In the genomic region with DNA sequence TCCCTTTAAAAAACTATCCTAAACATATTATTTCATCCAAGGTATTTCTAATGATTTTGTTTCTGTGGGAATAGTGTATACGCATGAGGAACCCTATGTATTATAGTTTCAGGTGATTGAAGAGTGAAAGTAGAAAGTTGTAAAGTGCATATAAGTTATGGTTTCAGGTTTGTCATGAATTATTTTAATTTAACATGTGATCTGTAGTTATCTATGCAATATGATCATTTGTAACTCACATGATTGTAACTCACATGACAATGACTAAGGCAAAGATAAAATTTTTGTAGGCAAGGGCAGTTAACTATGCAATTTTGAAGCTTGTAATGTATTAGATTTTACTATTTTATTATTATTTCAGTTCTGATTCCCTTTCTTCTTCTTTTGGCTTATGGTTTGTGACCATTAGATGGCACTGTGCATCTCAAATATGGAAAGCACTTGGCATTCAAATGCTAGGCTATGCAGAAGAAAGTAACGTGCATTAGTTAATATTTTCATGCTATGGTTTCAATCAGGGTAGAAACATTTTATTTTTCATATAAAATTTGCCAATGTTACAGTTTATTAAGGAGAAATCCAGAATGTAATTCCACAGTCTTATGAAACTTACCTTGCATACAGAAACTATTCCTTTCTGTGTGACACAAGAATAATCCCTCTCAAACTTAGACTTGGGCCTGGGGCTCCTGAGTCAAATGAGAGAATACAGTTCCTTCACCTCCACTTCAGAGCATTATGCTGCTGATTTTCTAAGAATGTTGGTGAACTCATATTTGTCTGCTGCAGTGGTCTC, we compare ENCODE assay signal across 8 cellular contexts. TPM values are rescaled to one million over a fixed set of nuclear protein-coding genes. Genes with fewer than 3 reads are reported as not detected.
A peak's percentile ranks its signal among the peaks of the same experiment; 100 is the strongest.
DNase-seq lines count a peak whose midpoint lies in the region; ATAC-seq, FAIRE-seq and TF ChIP-seq lines count a peak whose summit lies in the region.

No MANE protein-coding gene starts in this region.

- H3K36me3 Mint-ChIP-seq in CD4-positive, alpha-beta T cell (ENCODE audit: low read depth): peaks cover 8% of the 10 kb centered on the region

- H3K4me3 ChIP-seq in mammary epithelial cell (replicated peaks in 1 of 3; ENCODE audit: insufficient read depth in 1 of 3, low read depth in 2 of 3, low read length in 3 of 3) (no peak overlapping the region), lung (no peak overlapping the region)

- no peak overlapping the region for H3K4me2 ChIP-seq in mammary epithelial cell (ENCODE audit: insufficient read depth, low read depth, low read length)

- H3K9me3 Mint-ChIP-seq in CD4-positive, alpha-beta T cell: no peaks in the 10 kb centered on the region

- no peak for TF ChIP-seq POLR2A in GM12891 (IDR thresholded peaks at IDR 0.05; ENCODE audit: low read depth, low read length)

- H3K9me3 ChIP-seq in CD4-positive, alpha-beta T cell (ENCODE audit: control insufficient read depth, low read length): no peaks in the 10 kb centered on the region
- H3K9me3 ChIP-seq in mammary epithelial cell (replicated peaks; ENCODE audit: insufficient read depth, low read length) (no peaks in the 10 kb centered on the region), lung (ENCODE audit: control insufficient read depth in 2 of 2, insufficient read depth in 1 of 2, low read length in 1 of 2) (no peaks in the 10 kb centered on the region)

- H3K27me3 Mint-ChIP-seq in CD4-positive, alpha-beta T cell: no peaks in the 10 kb centered on the region

- in situ Hi-C loops in mammary epithelial cell (cut with MboI; ENCODE audit: low sequenced_read_pairs in 2 of 2): loop anchor here (10.0 to 25.0 kb wide), 4 partner anchors 158 to 815 kb away; no protein-coding TSS in a partner anchor

- FAIRE-seq in GM12891 (lab: Jason Lieb, UNC): peak; percentile 60

- H4K20me1 ChIP-seq in mammary epithelial cell (ENCODE audit: insufficient read depth, low read length): no peaks in the 10 kb centered on the region

- DNase-seq in CD4-positive, alpha-beta T cell: no peak
- DNase-seq in GM12891 (ENCODE audit: insufficient read length, low spot score): no peak
- DNase-seq in NCI-H2196 (lab: John Stamatoyannopoulos, UW; ENCODE audit: unreplicated experiment): peak; percentile 68
- DNase-seq in mammary epithelial cell: peak; percentile 37
- no peak for DNase-seq in lung (ENCODE audit: low spot score)
- DNase-seq in stimulated activated naive CD4-positive, alpha-beta T cell treated with Interleukin-2 at 50 U/mL for 16 hours (lab: John Stamatoyannopoulos, UW): no peak
- no peak for DNase-seq in activated effector memory CD4-positive, alpha-beta T cell treated with anti-CD3 and anti-CD28 coated beads, Interleukin-2, amount 50 U/mL, for 16 hours

- H3K27me3 ChIP-seq in CD4-positive, alpha-beta T cell (ENCODE audit: control insufficient read depth, insufficient read depth, low read length): no peaks in the 10 kb centered on the region
- no peaks in the 10 kb centered on the region for H3K27me3 ChIP-seq in mammary epithelial cell (ENCODE audit: insufficient read depth, low read length)
- H3K27me3 ChIP-seq in lung (ENCODE audit: control insufficient read depth, insufficient read depth): no peaks in the 10 kb centered on the region

- POLR2A ChIA-PET in CD4-positive, alpha-beta T cell (lab: Charles Lee): interaction anchor here (0.7 to 0.9 kb wide), 2 partner anchors 25 to 34 kb away, joined by 3 read pairs; a partner anchor contains a TSS

- dilution Hi-C loops in mammary epithelial cell (cut with HindIII; ENCODE audit: low sequenced_read_pairs): loop anchor here (10.0 kb wide), 1 partner anchor 158 kb away; no protein-coding TSS in a partner anchor

- no TSS peak for BruUV-seq in mammary epithelial cell (replicated peaks; lab: Mats Ljungman, UMichigan)

- H3K27ac Mint-ChIP-seq in CD4-positive, alpha-beta T cell: no peak overlapping the region

- H3K79me2 ChIP-seq in mammary epithelial cell (ENCODE audit: insufficient read depth, low read length): no peaks in the 10 kb centered on the region

- no peak overlapping the region for H3K4me3 Mint-ChIP-seq in CD4-positive, alpha-beta T cell

- peak; percentile 77 for TF ChIP-seq CTCF in CD4-positive, alpha-beta T cell (IDR thresholded peaks at IDR 0.05)
- TF ChIP-seq CTCF in mammary epithelial cell (conservative IDR thresholded peaks at IDR 0.05 in 1 of 2, IDR thresholded peaks at IDR 0.05 in 1 of 2; ENCODE audit: extremely low read depth in 1 of 2, insufficient read depth in 1 of 2, low read depth in 1 of 2, low read length in 2 of 2): peak; percentile 72 to 74
- TF ChIP-seq CTCF in lung (IDR thresholded peaks at IDR 0.05; ENCODE audit: control extremely low read depth, extremely low read depth): peak; percentile 44

- no peak overlapping the region for H3K27ac ChIP-seq in CD4-positive, alpha-beta T cell (ENCODE audit: low read depth, low read length)
- H3K27ac ChIP-seq in mammary epithelial cell (ENCODE audit: insufficient read depth, low read depth, low read length) (no peak overlapping the region), lung (ENCODE audit: low read depth in 1 of 2, low read length in 1 of 2) (no peak overlapping the region)

- peaks cover 56% of the 10 kb centered on the region for H3K4me1 Mint-ChIP-seq in CD4-positive, alpha-beta T cell (ENCODE audit: low read depth)

- H3K36me3 ChIP-seq in mammary epithelial cell (ENCODE audit: insufficient read depth, low read length) (no peaks in the 10 kb centered on the region), lung (ENCODE audit: control insufficient read depth in 2 of 2, insufficient read depth in 2 of 2, low read length in 2 of 2) (no peaks in the 10 kb centered on the region)

- intact Hi-C loops in CD4-positive, alpha-beta T cell (cut with DNase I, micrococcal nuclease): loop anchor here (1.0 to 5.0 kb wide), 6 partner anchors 84 to 540 kb away; no protein-coding TSS in a partner anchor
- intact Hi-C loops in mammary epithelial cell (cut with micrococcal nuclease): loop anchor here (1.0 to 2.0 kb wide), 3 partner anchors 159 to 540 kb away; no protein-coding TSS in a partner anchor

- CTCF ChIA-PET in CD4-positive, alpha-beta T cell (lab: Charles Lee): interaction anchor here (0.7 to 2.3 kb wide), 14 partner anchors 11 to 541 kb away, joined by 3 to 9 read pairs (median 3); a partner anchor contains a TSS
- CTCF ChIA-PET in mammary epithelial cell (lab: Charles Lee; ENCODE audit: low non-redundant PET): interaction anchor here (0.7 to 0.9 kb wide), 2 partner anchors 58 to 420 kb away, joined by 3 read pairs; no protein-coding TSS in a partner anchor

- H3K9ac ChIP-seq in mammary epithelial cell (ENCODE audit: insufficient read depth, low read length): no peak overlapping the region

- whole genome bisulfite sequencing in mammary epithelial cell (ENCODE audit: low coverage, missing lambda C conversion rate): 30% methylated on average over 2 of the region's 2 CpGs
- WGBS in lung, 2 donors: 38 to 44% methylated on average over 2 of the region's 2 CpGs

- H3K4me1 ChIP-seq in mammary epithelial cell (ENCODE audit: insufficient read depth, low read length): no peaks in the 10 kb centered on the region
- H3K4me1 ChIP-seq in lung (ENCODE audit: control insufficient read depth in 2 of 2, insufficient read depth in 2 of 2, low read length in 2 of 2): peaks cover 0 to 2% of the 10 kb centered on the region in 2 donors

- ATAC-seq in CD4-positive, alpha-beta T cell (ENCODE audit: poor library complexity): peak; percentile 76
- ATAC-seq in lung (ENCODE audit: insufficient read depth, low FRiP score): no peak
- no peak for ATAC-seq in GM21381 (IDR thresholded peaks at IDR 0.05; ENCODE audit: unreplicated experiment)

- no peak overlapping the region for H2AFZ ChIP-seq in mammary epithelial cell (ENCODE audit: low read depth, low read length)

TF ChIP-seq in GM12891, 5 proteins besides CTCF, POLR2A, EP300 and RAD21:
- no peak for TF ChIP-seq POLR2AphosphoS5 (IDR thresholded peaks at IDR 0.05; ENCODE audit: low read depth, low read length)
- no peak for TF ChIP-seq PAX5 (IDR thresholded peaks at IDR 0.05; ENCODE audit: insufficient read depth, low read length, severe bottlenecking)
- no peak for TF ChIP-seq POU2F2 (IDR thresholded peaks at IDR 0.05; ENCODE audit: low read depth, low read length)
- TF ChIP-seq TAF1 (IDR thresholded peaks at IDR 0.05; ENCODE audit: low read depth, low read length): no peak
- TF ChIP-seq SPI1 (IDR thresholded peaks at IDR 0.05; ENCODE audit: low read depth, low read length): no peak

RNA-seq across cellular contexts. Expression of a gene that starts 15.8 kb away (rescaled TPM):
- total RNA-seq in CD4-positive, alpha-beta T cell: 1 to 10 TPM; 8.9 to 9.1 TPM
- polyA plus RNA-seq in GM12891 (2012; ENCODE audit: low read depth, missing spikeins): 0.15 TPM
- total RNA-seq in mammary epithelial cell: 10 to 100 TPM; 28.8 to 33.7 TPM
- polyA plus RNA-seq in mammary epithelial cell: 20.1 TPM
- polyA minus RNA-seq in mammary epithelial cell: 27.8 TPM
- total RNA-seq in lung: 10 to 100 TPM; 22.8 to 24.3 TPM
- polyA plus RNA-seq in lung: 10 to 100 TPM; 14.4 to 17.4 TPM

RNA-seq across cellular contexts. Expression of a gene that starts 24.5 kb away (rescaled TPM):
- 100 to 1,000 TPM; 378 to 385 TPM for total RNA-seq in CD4-positive, alpha-beta T cell
- 45.7 TPM for polyA plus RNA-seq in GM12891 (2012; ENCODE audit: low read depth, missing spikeins)
- total RNA-seq in mammary epithelial cell: 10 to 100 TPM in 1 of 2 donors, 1 to 10 TPM in 1; 8.8 to 16.2 TPM
- polyA plus RNA-seq in mammary epithelial cell: 11.5 TPM
- polyA minus RNA-seq in mammary epithelial cell: 21.2 TPM
- total RNA-seq in lung: 100 to 1,000 TPM in 1 of 2 donors, 10 to 100 TPM in 1; 67.9 to 126 TPM
- 10 to 100 TPM; 12.9 to 34.9 TPM for polyA plus RNA-seq in lung

Comparison
In these comparisons a context has a peak if more than half of its experiments do, and no peak if none do; other contexts are left out.
1. DNase-seq: peak in NCI-H2196 (single experiment) and mammary epithelial cell (single experiment); none in CD4-positive, alpha-beta T cell (0 of 10), GM12891 (single experiment), lung (single experiment), stimulated activated naive CD4-positive, alpha-beta T cell treated with Interleukin-2 at 50 U/mL for 16 hours (single experiment) and activated effector memory CD4-positive, alpha-beta T cell treated with anti-CD3 and anti-CD28 coated beads, Interleukin-2, amount 50 U/mL, for 16 hours (single experiment).
2. RNA of a gene that starts 24.5 kb away (total RNA-seq): 378 to 385 TPM in CD4-positive, alpha-beta T cell and 67.9 to 126 TPM in lung; 8.8 to 16.2 TPM in mammary epithelial cell; every median in the first group is over 4 times any median in the second.
3. Peak in every context shown above with its lines, with median percentiles within 50 percentile points of each other: CTCF ChIP-seq.